2 cellular contexts compared by ENCODE assay signal in the genomic region with DNA sequence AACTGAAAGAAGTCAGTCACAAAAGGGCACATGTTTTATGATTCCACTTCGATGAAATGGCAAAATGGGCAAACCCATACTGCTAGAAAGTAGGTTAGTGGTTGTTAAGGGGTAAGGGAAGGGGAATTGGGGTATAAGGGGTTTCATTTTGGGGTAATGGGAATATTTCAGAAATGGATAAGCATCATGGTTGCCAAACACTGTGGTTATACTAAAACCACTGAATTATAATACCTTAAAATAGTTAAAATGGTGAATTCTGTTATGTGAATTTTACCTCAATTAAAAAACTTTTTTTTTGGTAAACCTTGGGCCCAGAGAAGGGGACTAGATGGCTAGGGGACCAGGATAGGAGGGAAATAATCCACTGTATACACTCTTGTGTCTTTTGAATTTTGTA.
TF ChIP-seq lines count a peak whose summit lies in the region.

No MANE protein-coding gene starts in this region.

TF ChIP-seq in HCT116, 20 proteins besides CTCF, POLR2A, EP300 and RAD21:
- TF ChIP-seq CBX3 (IDR thresholded peaks at IDR 0.05; ENCODE audit: low read depth) (no peak), ZNF274 (IDR thresholded peaks at IDR 0.05; ENCODE audit: low read depth, low read length) (no peak), EZH2 (IDR thresholded peaks at IDR 0.05) (no peak), SIN3A (IDR thresholded peaks at IDR 0.05; ENCODE audit: low read depth) (no peak), SP1 (IDR thresholded peaks at IDR 0.05; ENCODE audit: low read depth) (no peak), POLR2AphosphoS5 (IDR thresholded peaks at IDR 0.05; ENCODE audit: low read depth, low read length) (no peak), FOSL1 (IDR thresholded peaks at IDR 0.05; ENCODE audit: low read depth) (no peak), EZH2phosphoT487 (IDR thresholded peaks at IDR 0.05; ENCODE audit: borderline replicate concordance) (no peak), CEBPB (IDR thresholded peaks at IDR 0.05; ENCODE audit: low read depth) (no peak)
- TF ChIP-seq, protein P1, sequence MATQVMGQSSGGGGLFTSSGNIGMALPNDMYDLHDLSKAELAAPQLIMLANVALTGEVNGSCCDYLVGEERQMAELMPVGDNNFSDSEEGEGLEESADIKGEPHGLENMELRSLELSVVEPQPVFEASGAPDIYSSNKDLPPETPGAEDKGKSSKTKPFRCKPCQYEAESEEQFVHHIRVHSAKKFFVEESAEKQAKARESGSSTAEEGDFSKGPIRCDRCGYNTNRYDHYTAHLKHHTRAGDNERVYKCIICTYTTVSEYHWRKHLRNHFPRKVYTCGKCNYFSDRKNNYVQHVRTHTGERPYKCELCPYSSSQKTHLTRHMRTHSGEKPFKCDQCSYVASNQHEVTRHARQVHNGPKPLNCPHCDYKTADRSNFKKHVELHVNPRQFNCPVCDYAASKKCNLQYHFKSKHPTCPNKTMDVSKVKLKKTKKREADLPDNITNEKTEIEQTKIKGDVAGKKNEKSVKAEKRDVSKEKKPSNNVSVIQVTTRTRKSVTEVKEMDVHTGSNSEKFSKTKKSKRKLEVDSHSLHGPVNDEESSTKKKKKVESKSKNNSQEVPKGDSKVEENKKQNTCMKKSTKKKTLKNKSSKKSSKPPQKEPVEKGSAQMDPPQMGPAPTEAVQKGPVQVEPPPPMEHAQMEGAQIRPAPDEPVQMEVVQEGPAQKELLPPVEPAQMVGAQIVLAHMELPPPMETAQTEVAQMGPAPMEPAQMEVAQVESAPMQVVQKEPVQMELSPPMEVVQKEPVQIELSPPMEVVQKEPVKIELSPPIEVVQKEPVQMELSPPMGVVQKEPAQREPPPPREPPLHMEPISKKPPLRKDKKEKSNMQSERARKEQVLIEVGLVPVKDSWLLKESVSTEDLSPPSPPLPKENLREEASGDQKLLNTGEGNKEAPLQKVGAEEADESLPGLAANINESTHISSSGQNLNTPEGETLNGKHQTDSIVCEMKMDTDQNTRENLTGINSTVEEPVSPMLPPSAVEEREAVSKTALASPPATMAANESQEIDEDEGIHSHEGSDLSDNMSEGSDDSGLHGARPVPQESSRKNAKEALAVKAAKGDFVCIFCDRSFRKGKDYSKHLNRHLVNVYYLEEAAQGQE (IDR thresholded peaks at IDR 0.05; ENCODE audit: low read depth): no peak
- TF ChIP-seq, protein P2, sequence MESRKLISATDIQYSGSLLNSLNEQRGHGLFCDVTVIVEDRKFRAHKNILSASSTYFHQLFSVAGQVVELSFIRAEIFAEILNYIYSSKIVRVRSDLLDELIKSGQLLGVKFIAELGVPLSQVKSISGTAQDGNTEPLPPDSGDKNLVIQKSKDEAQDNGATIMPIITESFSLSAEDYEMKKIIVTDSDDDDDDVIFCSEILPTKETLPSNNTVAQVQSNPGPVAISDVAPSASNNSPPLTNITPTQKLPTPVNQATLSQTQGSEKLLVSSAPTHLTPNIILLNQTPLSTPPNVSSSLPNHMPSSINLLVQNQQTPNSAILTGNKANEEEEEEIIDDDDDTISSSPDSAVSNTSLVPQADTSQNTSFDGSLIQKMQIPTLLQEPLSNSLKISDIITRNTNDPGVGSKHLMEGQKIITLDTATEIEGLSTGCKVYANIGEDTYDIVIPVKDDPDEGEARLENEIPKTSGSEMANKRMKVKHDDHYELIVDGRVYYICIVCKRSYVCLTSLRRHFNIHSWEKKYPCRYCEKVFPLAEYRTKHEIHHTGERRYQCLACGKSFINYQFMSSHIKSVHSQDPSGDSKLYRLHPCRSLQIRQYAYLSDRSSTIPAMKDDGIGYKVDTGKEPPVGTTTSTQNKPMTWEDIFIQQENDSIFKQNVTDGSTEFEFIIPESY (IDR thresholded peaks at IDR 0.05; ENCODE audit: extremely low read depth, insufficient replicate concordance, low read length): no peak

TF ChIP-seq in GM12878, 131 proteins besides CTCF, POLR2A, EP300 and RAD21:
- TF ChIP-seq DPF2 (IDR thresholded peaks at IDR 0.05) (no peak), TAF1 (IDR thresholded peaks at IDR 0.05; ENCODE audit: borderline replicate concordance, low read depth, low read length) (no peak), RUNX3 (IDR thresholded peaks at IDR 0.05; ENCODE audit: low read length) (peak; percentile 38; the same call in 1 of the 2 replicates)
- TF ChIP-seq, protein P3, sequence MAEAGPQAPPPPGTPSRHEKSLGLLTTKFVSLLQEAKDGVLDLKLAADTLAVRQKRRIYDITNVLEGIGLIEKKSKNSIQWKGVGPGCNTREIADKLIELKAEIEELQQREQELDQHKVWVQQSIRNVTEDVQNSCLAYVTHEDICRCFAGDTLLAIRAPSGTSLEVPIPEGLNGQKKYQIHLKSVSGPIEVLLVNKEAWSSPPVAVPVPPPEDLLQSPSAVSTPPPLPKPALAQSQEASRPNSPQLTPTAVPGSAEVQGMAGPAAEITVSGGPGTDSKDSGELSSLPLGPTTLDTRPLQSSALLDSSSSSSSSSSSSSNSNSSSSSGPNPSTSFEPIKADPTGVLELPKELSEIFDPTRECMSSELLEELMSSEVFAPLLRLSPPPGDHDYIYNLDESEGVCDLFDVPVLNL (IDR thresholded peaks at IDR 0.05; ENCODE audit: low read depth, low read length): no peak
